Comparison of ENCODE assay signal across 8 cellular contexts in genomic region chr1:164558461-164559341, GRCh38. TPM values are rescaled to one million over a fixed set of nuclear protein-coding genes. Genes with fewer than 3 reads are reported as not detected.
DNase-seq lines count a peak whose midpoint lies in the region; ATAC-seq, FAIRE-seq and TF ChIP-seq lines count a peak whose summit lies in the region.

PBX1 (plus strand) TSS chr1:164559184.

- H3K36me3 Mint-ChIP-seq in T-helper 17 cell (ENCODE audit: low read depth) (no peaks in the 10 kb centered on the region), astrocyte (ENCODE audit: low read depth, unreplicated experiment) (no peaks in the 10 kb centered on the region)

- H3K27ac Mint-ChIP-seq in T-helper 17 cell (no peak within 1 kb of the TSS), astrocyte (ENCODE audit: unreplicated experiment) (peak within 1 kb of the TSS; percentile 75)

- WGBS in right cardiac atrium, result under 1% methylated on average over 28 of the region's 28 CpGs
- WGBS in prostate gland, result under 1% methylated on average over 28 of the region's 28 CpGs

- H3K4me3 Mint-ChIP-seq in T-helper 17 cell (peak within 1 kb of the TSS; percentile 85), astrocyte (ENCODE audit: unreplicated experiment) (peak within 1 kb of the TSS; percentile 94)

- H3K79me2 ChIP-seq in astrocyte (ENCODE audit: insufficient read depth, low read length), result peaks cover 39% of the 10 kb centered on the region

- peak; percentile 54 for FAIRE-seq in astrocyte (lab: Jason Lieb, UNC)

- H3K9ac ChIP-seq in astrocyte (ENCODE audit: low read length), result peak within 1 kb of the TSS; percentile 86

- H3K4me1 Mint-ChIP-seq in T-helper 17 cell (peaks cover 3% of the 10 kb centered on the region), astrocyte (ENCODE audit: low read depth, unreplicated experiment) (peaks cover 12% of the 10 kb centered on the region)

- H3K27me3 ChIP-seq in astrocyte (ENCODE audit: insufficient read depth, low read length), result no peaks in the 10 kb centered on the region
- H3K27me3 ChIP-seq in right cardiac atrium (ENCODE audit: control insufficient read depth, insufficient read depth), result no peaks in the 10 kb centered on the region
- no peaks in the 10 kb centered on the region for H3K27me3 ChIP-seq in prostate gland (replicated peaks; ENCODE audit: insufficient read depth)
- H3K27me3 ChIP-seq in upper lobe of right lung, result no peaks in the 10 kb centered on the region

- H3K4me1 ChIP-seq in astrocyte (ENCODE audit: insufficient read depth, low read length) (no peaks in the 10 kb centered on the region), right cardiac atrium (ENCODE audit: control insufficient read depth, insufficient read depth, low read length) (no peaks in the 10 kb centered on the region), prostate gland (replicated peaks) (no peaks in the 10 kb centered on the region), upper lobe of right lung (peaks cover 12% of the 10 kb centered on the region)

- ATAC-seq in HG02852 (IDR thresholded peaks at IDR 0.05; ENCODE audit: unreplicated experiment) (peak; percentile 100), T-helper 17 cell (peak; percentile 99), right cardiac atrium (peak; percentile 100), upper lobe of right lung (peak; percentile 99)

- H2AFZ ChIP-seq in astrocyte (ENCODE audit: low read depth, low read length), result peak within 1 kb of the TSS; percentile 93

- peak within 1 kb of the TSS; percentile 67 for H3K27ac ChIP-seq in astrocyte (ENCODE audit: low read depth, low read length)
- peak within 1 kb of the TSS; percentile 99 for H3K27ac ChIP-seq in right cardiac atrium (ENCODE audit: low read length)
- peak within 1 kb of the TSS; percentile 87 to 90 for H3K27ac ChIP-seq in prostate gland
- H3K27ac ChIP-seq in upper lobe of right lung, result peak within 1 kb of the TSS; percentile 82

- TF ChIP-seq CTCF in GM12865 (IDR thresholded peaks at IDR 0.05; ENCODE audit: insufficient read depth, low read depth, low read length, missing control alignments) (no peak), astrocyte (IDR thresholded peaks at IDR 0.05; ENCODE audit: insufficient read depth, low read depth, low read length) (no peak), prostate gland (IDR thresholded peaks at IDR 0.05) (no peak), upper lobe of right lung (IDR thresholded peaks at IDR 0.05) (no peak)

- no peaks in the 10 kb centered on the region for H3K9me3 Mint-ChIP-seq in astrocyte (ENCODE audit: unreplicated experiment)

- intact Hi-C loops in right cardiac atrium (cut with DNase I), result no loop called here
- intact Hi-C loops in prostate gland (cut with DNase I), result loop anchor here (10.0 kb wide), 1 partner anchor 1024 kb away; no protein-coding TSS in a partner anchor
- intact Hi-C loops in upper lobe of right lung (cut with DNase I), result no loop called here

- no peaks in the 10 kb centered on the region for H4K20me1 ChIP-seq in astrocyte (ENCODE audit: insufficient read depth, low read length)

- H3K27me3 Mint-ChIP-seq in T-helper 17 cell, result peaks cover 15% of the 10 kb centered on the region
- no peaks in the 10 kb centered on the region for H3K27me3 Mint-ChIP-seq in astrocyte (ENCODE audit: low read depth, unreplicated experiment)

- H3K4me3 ChIP-seq in GM12865 (ENCODE audit: low read depth, low read length) (peak within 1 kb of the TSS; percentile 44), astrocyte (ENCODE audit: insufficient read depth, low read depth, low read length) (peak within 1 kb of the TSS; percentile 79), right cardiac atrium (ENCODE audit: low read length) (peak within 1 kb of the TSS; percentile 96), prostate gland (peak within 1 kb of the TSS; percentile 66 to 70), upper lobe of right lung (peak within 1 kb of the TSS; percentile 71)

- TF ChIP-seq POLR2A in prostate gland (IDR thresholded peaks at IDR 0.05), result peak; percentile 82

- DNase-seq in GM12865 (ENCODE audit: low read depth), result peak; percentile 84
- peak; percentile 98 for DNase-seq in NCI-H146 treated with DMSO at 0.1 percent for 48 hours (lab: John Stamatoyannopoulos, UW; ENCODE audit: unreplicated experiment)
- peak; percentile 22 to 54 (median 40) for DNase-seq in T-helper 17 cell
- peak; percentile 97 for DNase-seq in astrocyte (ENCODE audit: low read depth)
- DNase-seq in right cardiac atrium, result peak; percentile 98 to 99 (median 98)
- DNase-seq in prostate gland (ENCODE audit: low spot score), result peak; percentile 99
- DNase-seq in upper lobe of right lung, result peak; percentile 97

- H3K4me2 ChIP-seq in astrocyte (ENCODE audit: low read length), result peak within 1 kb of the TSS; percentile 94

- H3K36me3 ChIP-seq in astrocyte (ENCODE audit: insufficient read depth, low read length), result no peaks in the 10 kb centered on the region
- H3K36me3 ChIP-seq in prostate gland, result no peaks in the 10 kb centered on the region
- no peaks in the 10 kb centered on the region for H3K36me3 ChIP-seq in upper lobe of right lung

- H3K9me3 ChIP-seq in T-helper 17 cell (ENCODE audit: control insufficient read depth, low read length, poor library complexity, severe bottlenecking) (no peaks in the 10 kb centered on the region), astrocyte (ENCODE audit: insufficient read depth, low read depth, low read length) (no peaks in the 10 kb centered on the region), right cardiac atrium (ENCODE audit: control insufficient read depth, low read length) (no peaks in the 10 kb centered on the region), prostate gland (no peaks in the 10 kb centered on the region), upper lobe of right lung (no peaks in the 10 kb centered on the region)

RNA-seq across cellular contexts. Expression of gene PBX1, which starts in this region (rescaled TPM):
- 10 to 100 TPM in 1 of 2 donors, under 1 TPM in 1; 0.80 to 16.6 TPM for total RNA-seq in T-helper 17 cell
- 34.2 and 37.2 TPM in 2 replicates for total RNA-seq in astrocyte
- total RNA-seq in right cardiac atrium, result 10 to 100 TPM; 75.7 to 81.6 (median 77.8) TPM
- 19.8 TPM for polyA plus RNA-seq in right cardiac atrium
- 10 to 100 TPM; 50.2 to 60.4 TPM for total RNA-seq in prostate gland
- total RNA-seq in upper lobe of right lung, result 56.7 TPM

Comparison
In these comparisons a context has a peak if more than half of its experiments do, and no peak if none do; other contexts are left out.
1. Peak in every context shown above with its lines: DNase-seq, ATAC-seq, H3K4me3 ChIP-seq and H3K27ac ChIP-seq.
2. DNase-seq: peak in every context shown above with its lines; median percentile 99 in prostate gland; 98 in NCI-H146 treated with DMSO at 0.1 percent for 48 hours; 98 in right cardiac atrium; 97 in astrocyte; 97 in upper lobe of right lung; 84 in GM12865; 40 in T-helper 17 cell.
3. H3K4me3 ChIP-seq: peak in every context shown above with its lines; median percentile 96 in right cardiac atrium; 79 in astrocyte; 71 in upper lobe of right lung; 68 in prostate gland; 44 in GM12865.